ENCODE assay signal across 12 cellular contexts in genomic region chr14:76514599-76514998, GRCh38.
DNase-seq lines count a peak whose midpoint lies in the region; ATAC-seq and TF ChIP-seq lines count a peak whose summit lies in the region.
"Had no signal": no experiment of that assay in that cellular context is flagged by ENCODE, and none has a peak within 500 bp of the region (broad histone marks: within the 10 kb centered on the region; RNA-seq: fewer than 3 reads in every experiment).

No MANE protein-coding gene starts in this region.

- no peaks in the 10 kb centered on the region for H3K9me3 Mint-ChIP-seq in activated naive CD8-positive, alpha-beta T cell treated with anti-CD3 and anti-CD28 coated beads for 36 hours
- no peaks in the 10 kb centered on the region for H3K9me3 Mint-ChIP-seq in activated naive CD8-positive, alpha-beta T cell treated with anti-CD3 and anti-CD28 coated beads, Interleukin-2, amount 50 U/mL, for 24 hours
- H3K9me3 Mint-ChIP-seq in progenitor cell of endocrine pancreas (ENCODE audit: low read depth) = no peaks in the 10 kb centered on the region
- H3K9me3 Mint-ChIP-seq: dendritic cell treated with granulocyte-macrophage colony-stimulating factor and Interleukin-4, amounts not matched to agents 40 ng/mL and 50 ng/mL, for 4 days; nephron; stimulated activated naive CD8-positive, alpha-beta T cell treated with anti-CD3 and anti-CD28 coated beads, Interleukin-15, Interleukin-2, amounts not matched to agents 100 ng/mL and 50 ng/mL, for 24 hours had no signal

- no peak overlapping the region for H3K27ac Mint-ChIP-seq in activated naive CD8-positive, alpha-beta T cell treated with anti-CD3 and anti-CD28 coated beads for 36 hours
- H3K27ac Mint-ChIP-seq in activated naive CD8-positive, alpha-beta T cell treated with anti-CD3 and anti-CD28 coated beads, Interleukin-2, amount 50 U/mL, for 24 hours = no peak overlapping the region
- H3K27ac Mint-ChIP-seq in progenitor cell of endocrine pancreas = no peak overlapping the region
- H3K27ac Mint-ChIP-seq: dendritic cell treated with granulocyte-macrophage colony-stimulating factor and Interleukin-4, amounts not matched to agents 40 ng/mL and 50 ng/mL, for 4 days; nephron; stimulated activated naive CD8-positive, alpha-beta T cell treated with anti-CD3 and anti-CD28 coated beads, Interleukin-15, Interleukin-2, amounts not matched to agents 100 ng/mL and 50 ng/mL, for 24 hours had no signal

- intact Hi-C loops in mammary epithelial cell (cut with micrococcal nuclease) (loop anchor here (1.0 kb wide), 2 partner anchors 33 to 131 kb away; no protein-coding TSS in a partner anchor), upper lobe of right lung (cut with DNase I) (no loop called here)

- WGBS in mammary epithelial cell (ENCODE audit: low coverage, missing lambda C conversion rate) = 21% methylated on average over 4 of the region's 4 CpGs

- no peaks in the 10 kb centered on the region for H3K36me3 Mint-ChIP-seq in activated naive CD8-positive, alpha-beta T cell treated with anti-CD3 and anti-CD28 coated beads for 36 hours
- no peaks in the 10 kb centered on the region for H3K36me3 Mint-ChIP-seq in activated naive CD8-positive, alpha-beta T cell treated with anti-CD3 and anti-CD28 coated beads, Interleukin-2, amount 50 U/mL, for 24 hours (ENCODE audit: low read depth)
- no peaks in the 10 kb centered on the region for H3K36me3 Mint-ChIP-seq in progenitor cell of endocrine pancreas (ENCODE audit: insufficient read depth)

- ATAC-seq in activated naive CD8-positive, alpha-beta T cell treated with anti-CD3 and anti-CD28 coated beads, Interleukin-2, amount 50 U/mL, for 24 hours = no peak
- ATAC-seq in upper lobe of right lung (no peak), GM19351 (IDR thresholded peaks at IDR 0.05; ENCODE audit: unreplicated experiment) (no peak), HG03571 (IDR thresholded peaks at IDR 0.05; ENCODE audit: unreplicated experiment) (no peak)

- H3K4me3 ChIP-seq in NB4 (ENCODE audit: low read depth, low read length) = no peak overlapping the region
- H3K4me3 ChIP-seq in mammary epithelial cell (replicated peaks in 1 of 3; ENCODE audit: insufficient read depth in 1 of 3, low read depth in 2 of 3, low read length in 3 of 3) = no peak overlapping the region
- no peak overlapping the region for H3K4me3 ChIP-seq in upper lobe of right lung

- H4K20me1 ChIP-seq in mammary epithelial cell (ENCODE audit: insufficient read depth, low read length) = no peaks in the 10 kb centered on the region

- no peak overlapping the region for H2AFZ ChIP-seq in mammary epithelial cell (ENCODE audit: low read depth, low read length)

- H3K36me3 ChIP-seq in mammary epithelial cell (ENCODE audit: insufficient read depth, low read length) = no peaks in the 10 kb centered on the region
- no peaks in the 10 kb centered on the region for H3K36me3 ChIP-seq in upper lobe of right lung

- H3K79me2 ChIP-seq in mammary epithelial cell (ENCODE audit: insufficient read depth, low read length) = no peaks in the 10 kb centered on the region

- CTCF ChIA-PET in mammary epithelial cell (lab: Charles Lee; ENCODE audit: low non-redundant PET) = interaction anchor here (0.6 kb wide), 2 partner anchors 110 to 188 kb away, joined by 3 read pairs; no protein-coding TSS in a partner anchor

- dilution Hi-C loops in mammary epithelial cell (cut with HindIII; ENCODE audit: low sequenced_read_pairs) = no loop called here

- TF ChIP-seq CTCF in NB4 (IDR thresholded peaks at IDR 0.05; ENCODE audit: low read depth, low read length) (peak; percentile 68), mammary epithelial cell (conservative IDR thresholded peaks at IDR 0.05 in 1 of 2, IDR thresholded peaks at IDR 0.05 in 1 of 2; ENCODE audit: extremely low read depth in 1 of 2, insufficient read depth in 1 of 2, low read depth in 1 of 2, low read length in 2 of 2) (peak; percentile 62 to 74), upper lobe of right lung (IDR thresholded peaks at IDR 0.05) (peak; percentile 15), progenitor cell of endocrine pancreas (IDR thresholded peaks at IDR 0.05; ENCODE audit: unreplicated experiment) (no peak)

- H3K9me3 ChIP-seq in mammary epithelial cell (replicated peaks; ENCODE audit: insufficient read depth, low read length) = no peaks in the 10 kb centered on the region
- no peaks in the 10 kb centered on the region for H3K9me3 ChIP-seq in upper lobe of right lung

- no peaks in the 10 kb centered on the region for H3K4me1 Mint-ChIP-seq in activated naive CD8-positive, alpha-beta T cell treated with anti-CD3 and anti-CD28 coated beads for 36 hours
- no peaks in the 10 kb centered on the region for H3K4me1 Mint-ChIP-seq in activated naive CD8-positive, alpha-beta T cell treated with anti-CD3 and anti-CD28 coated beads, Interleukin-2, amount 50 U/mL, for 24 hours
- peaks cover 8% of the 10 kb centered on the region for H3K4me1 Mint-ChIP-seq in progenitor cell of endocrine pancreas (ENCODE audit: low read depth)
- H3K4me1 Mint-ChIP-seq: nephron had no signal

- peaks cover 17% of the 10 kb centered on the region for H3K27me3 Mint-ChIP-seq in activated naive CD8-positive, alpha-beta T cell treated with anti-CD3 and anti-CD28 coated beads for 36 hours
- H3K27me3 Mint-ChIP-seq in activated naive CD8-positive, alpha-beta T cell treated with anti-CD3 and anti-CD28 coated beads, Interleukin-2, amount 50 U/mL, for 24 hours = peaks cover 20% of the 10 kb centered on the region
- peaks cover 23% of the 10 kb centered on the region for H3K27me3 Mint-ChIP-seq in progenitor cell of endocrine pancreas

- DNase-seq in activated naive CD8-positive, alpha-beta T cell treated with anti-CD3 and anti-CD28 coated beads for 36 hours = peak; percentile 5
- DNase-seq in activated naive CD8-positive, alpha-beta T cell treated with anti-CD3 and anti-CD28 coated beads, Interleukin-2, amount 50 U/mL, for 24 hours = no peak
- DNase-seq in NB4 (ENCODE audit: low read depth) (peak; percentile 69), mammary epithelial cell (peak; percentile 46), upper lobe of right lung (peak; percentile 37), progenitor cell of endocrine pancreas (ENCODE audit: low spot score, unreplicated experiment) (no peak)

- no peak overlapping the region for H3K4me2 ChIP-seq in mammary epithelial cell (ENCODE audit: insufficient read depth, low read depth, low read length)

- BruUV-seq in mammary epithelial cell (replicated peaks; lab: Mats Ljungman, UMichigan) = no TSS peak

- no peak for TF ChIP-seq POLR2A in NB4 (IDR thresholded peaks at IDR 0.05; ENCODE audit: extremely low read depth, insufficient read length)

- no peak overlapping the region for H3K4me3 Mint-ChIP-seq in activated naive CD8-positive, alpha-beta T cell treated with anti-CD3 and anti-CD28 coated beads for 36 hours
- H3K4me3 Mint-ChIP-seq in activated naive CD8-positive, alpha-beta T cell treated with anti-CD3 and anti-CD28 coated beads, Interleukin-2, amount 50 U/mL, for 24 hours = no peak overlapping the region
- H3K4me3 Mint-ChIP-seq in progenitor cell of endocrine pancreas (ENCODE audit: low read depth) = no peak overlapping the region
- H3K4me3 Mint-ChIP-seq: dendritic cell treated with granulocyte-macrophage colony-stimulating factor and Interleukin-4, amounts not matched to agents 40 ng/mL and 50 ng/mL, for 4 days; nephron; stimulated activated naive CD8-positive, alpha-beta T cell treated with anti-CD3 and anti-CD28 coated beads, Interleukin-15, Interleukin-2, amounts not matched to agents 100 ng/mL and 50 ng/mL, for 24 hours had no signal

- H3K9ac ChIP-seq in mammary epithelial cell (ENCODE audit: insufficient read depth, low read length) = no peak overlapping the region

- in situ Hi-C loops in mammary epithelial cell (cut with MboI; ENCODE audit: low sequenced_read_pairs in 2 of 2) = loop anchor here in 1 of 2 donors (10.0 kb wide), 1 partner anchor 140 kb away; no protein-coding TSS in a partner anchor

- H3K27me3 ChIP-seq in mammary epithelial cell (ENCODE audit: insufficient read depth, low read length) (no peaks in the 10 kb centered on the region), upper lobe of right lung (no peaks in the 10 kb centered on the region)

- no peak overlapping the region for H3K27ac ChIP-seq in mammary epithelial cell (ENCODE audit: insufficient read depth, low read depth, low read length)
- no peak overlapping the region for H3K27ac ChIP-seq in upper lobe of right lung
- H3K27ac ChIP-seq: VCaP had no signal

- H3K4me1 ChIP-seq in mammary epithelial cell (ENCODE audit: insufficient read depth, low read length) (peaks cover 11% of the 10 kb centered on the region), upper lobe of right lung (no peaks in the 10 kb centered on the region)

Comparison
In these comparisons a context has a peak if more than half of its experiments do, and no peak if none do; other contexts are left out.
1. DNase-seq: peak in activated naive CD8-positive, alpha-beta T cell treated with anti-CD3 and anti-CD28 coated beads for 36 hours (single experiment), NB4 (single experiment), mammary epithelial cell (single experiment) and upper lobe of right lung (single experiment); none in activated naive CD8-positive, alpha-beta T cell treated with anti-CD3 and anti-CD28 coated beads, Interleukin-2, amount 50 U/mL, for 24 hours (single experiment) and progenitor cell of endocrine pancreas (single experiment).